ENCODE assay signal across 8 cellular contexts in genomic region chr10:77873558-77874380, GRCh38.
DNase-seq lines count a peak whose midpoint lies in the region; ATAC-seq lines count a peak whose summit lies in the region.

No MANE protein-coding gene starts in this region.

- peak; percentile 64 for DNase-seq in activated CD4-positive, alpha-beta T cell treated with anti-CD3 and anti-CD28 coated beads for 48 hours
- DNase-seq in activated CD4-positive, alpha-beta T cell treated with anti-CD3 and anti-CD28 coated beads, Interleukin-2, amount 50 U/mL, for 4 hours = no peak
- DNase-seq in NCI-H1436 treated with DMSO at 0.1 percent for 48 hours (lab: John Stamatoyannopoulos, UW) (peak; percentile 41), activated gamma-delta T cell (lab: John Stamatoyannopoulos, UW) (peak; percentile 24), iPS-NIHi11 (ENCODE audit: low spot score) (peak; percentile 45), GOT3 (lab: John Stamatoyannopoulos, UW) (no peak)
- peak; percentile 2 for DNase-seq in stimulated activated CD8-positive, alpha-beta memory T cell treated with anti-CD3 and anti-CD28 coated beads, Interleukin-15, amount 100 ng/mL, for 1 hour (ENCODE audit: low read depth)

- peak; percentile 86 for ATAC-seq in HG02678 (IDR thresholded peaks at IDR 0.05; ENCODE audit: unreplicated experiment)

Comparison
In these comparisons a context has a peak if more than half of its experiments do, and no peak if none do; other contexts are left out.
1. DNase-seq: peak in activated CD4-positive, alpha-beta T cell treated with anti-CD3 and anti-CD28 coated beads for 48 hours (single experiment), NCI-H1436 treated with DMSO at 0.1 percent for 48 hours (single experiment), activated gamma-delta T cell (single experiment), iPS-NIHi11 (single experiment) and stimulated activated CD8-positive, alpha-beta memory T cell treated with anti-CD3 and anti-CD28 coated beads, Interleukin-15, amount 100 ng/mL, for 1 hour (single experiment); none in activated CD4-positive, alpha-beta T cell treated with anti-CD3 and anti-CD28 coated beads, Interleukin-2, amount 50 U/mL, for 4 hours (0 of 2) and GOT3 (single experiment).